In the genomic region with DNA sequence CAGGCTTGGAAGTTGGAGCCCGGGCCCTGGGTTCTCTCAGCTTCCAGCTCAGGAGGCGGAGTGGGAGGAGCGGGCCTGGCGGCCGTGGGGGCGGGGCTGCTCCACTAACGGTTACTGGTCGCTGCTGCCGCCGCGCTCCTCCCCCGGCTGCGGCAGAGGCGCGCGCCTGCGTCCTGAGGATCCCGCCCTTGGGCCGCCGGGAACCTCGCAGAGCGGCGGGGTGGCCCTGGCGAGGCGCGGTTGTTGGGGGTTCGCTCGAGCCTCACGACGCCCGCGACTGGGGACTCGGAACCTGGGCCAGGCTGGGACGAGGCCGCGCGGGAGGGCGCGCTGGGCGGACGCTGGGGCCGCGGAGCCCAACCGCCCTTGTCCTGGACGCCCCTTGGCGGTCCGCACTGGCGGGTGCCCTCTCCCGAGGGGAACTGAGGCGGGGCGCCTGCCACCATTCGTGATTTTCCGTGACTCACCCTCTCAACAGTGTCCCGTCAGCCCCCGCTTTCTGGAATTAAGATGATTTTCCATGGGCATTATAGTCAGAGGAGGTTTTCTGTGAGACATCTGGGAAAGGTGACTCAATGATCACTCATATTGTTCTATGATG, we compare ENCODE assay signal across 9 cellular contexts. TPM values are rescaled to one million over a fixed set of nuclear protein-coding genes. Genes with fewer than 3 reads are reported as not detected.
DNase-seq lines count a peak whose midpoint lies in the region; ATAC-seq, FAIRE-seq and TF ChIP-seq lines count a peak whose summit lies in the region.
"Had no signal": no experiment of that assay in that cellular context is flagged by ENCODE, and none has a peak within 500 bp of the region (broad histone marks: within the 10 kb centered on the region; RNA-seq: fewer than 3 reads in every experiment).

No MANE protein-coding gene starts in this region.

- no TSS peak for BruUV-seq in HepG2 (replicated peaks; lab: Mats Ljungman, UMichigan)

- no peak for TF ChIP-seq CTCF in liver (IDR thresholded peaks at IDR 0.05; ENCODE audit: low read depth, low read length, missing input control)
- TF ChIP-seq CTCF in HepG2 (CRISPR knock-in tag; IDR thresholded peaks at IDR 0.05) = no peak

- H3K9ac ChIP-seq in liver (ENCODE audit: low read depth in 1 of 2, low read length in 2 of 2) (no peak overlapping the region), HepG2 (ENCODE audit: insufficient read depth, low read depth, low read length) (no peak overlapping the region)

- no peak for TF ChIP-seq RAD21 in liver (IDR thresholded peaks at IDR 0.05)
- TF ChIP-seq RAD21 in HepG2 (CRISPR knock-in tag; IDR thresholded peaks at IDR 0.05) = no peak

- H3K27ac ChIP-seq in liver (ENCODE audit: low read depth in 1 of 2, low read length in 2 of 2) = no peak overlapping the region
- H3K27ac ChIP-seq in HepG2 (ENCODE audit: extremely low read length, insufficient read depth, low read length) = no peak overlapping the region

- 14% methylated on average over 55 of the region's 55 CpGs for WGBS in liver
- 68% methylated on average over 6 of the region's 55 CpGs for WGBS in HepG2 (ENCODE audit: low lambda C conversion rate)

- H3K4me2 ChIP-seq in HepG2 (ENCODE audit: low read depth, low read length) = no peak overlapping the region

- POLR2A ChIA-PET in HepG2 (lab: Yijun Ruan, JAX) = no interaction called here

- peak overlapping the region; percentile 47 for H3K4me3 Mint-ChIP-seq in dendritic cell treated with granulocyte-macrophage colony-stimulating factor and Interleukin-4, amounts not matched to agents 40 ng/mL and 50 ng/mL, for 4 days
- peak overlapping the region; percentile 24 to 38 for H3K4me3 Mint-ChIP-seq in stimulated activated naive CD8-positive, alpha-beta T cell treated with anti-CD3 and anti-CD28 coated beads, Interleukin-15, amount 100 ng/mL, for 72 hours

- H3K27me3 Mint-ChIP-seq in dendritic cell treated with granulocyte-macrophage colony-stimulating factor and Interleukin-4, amounts not matched to agents 40 ng/mL and 50 ng/mL, for 4 days = peaks cover 8% of the 10 kb centered on the region
- H3K27me3 Mint-ChIP-seq in stimulated activated naive CD8-positive, alpha-beta T cell treated with anti-CD3 and anti-CD28 coated beads, Interleukin-15, amount 100 ng/mL, for 72 hours = peaks cover 39% of the 10 kb centered on the region

- TF ChIP-seq EP300 in HepG2 (IDR thresholded peaks at IDR 0.05; ENCODE audit: low read depth in 2 of 2, low read length in 2 of 2) = no peak
- TF ChIP-seq EP300 in HepG2 (CRISPR knock-in tag; IDR thresholded peaks at IDR 0.05; ENCODE audit: borderline replicate concordance) = no peak

- no peak overlapping the region for H2AFZ ChIP-seq in HepG2 (ENCODE audit: low read length)

- no peaks in the 10 kb centered on the region for H4K20me1 ChIP-seq in HepG2 (ENCODE audit: insufficient read depth, low read length)

- no peak for FAIRE-seq in HepG2 (lab: Jason Lieb, UNC)

- TF ChIP-seq POLR2A in HepG2 (IDR thresholded peaks at IDR 0.05; ENCODE audit: insufficient read depth in 1 of 2, low read depth in 2 of 2, low read length in 2 of 2) = no peak

- in situ Hi-C loops in HepG2 (cut with HindIII; ENCODE audit: extremely low pct_ligation_motif_present, low pct_unique_long_range_greater_than_20kb) = no loop called here

- no peaks in the 10 kb centered on the region for H3K9me3 Mint-ChIP-seq in dendritic cell treated with granulocyte-macrophage colony-stimulating factor and Interleukin-4, amounts not matched to agents 40 ng/mL and 50 ng/mL, for 4 days
- peaks cover 0 to under 1% of the 10 kb centered on the region in 2 donors for H3K9me3 Mint-ChIP-seq in stimulated activated naive CD8-positive, alpha-beta T cell treated with anti-CD3 and anti-CD28 coated beads, Interleukin-15, amount 100 ng/mL, for 72 hours

- H3K36me3 ChIP-seq in liver (ENCODE audit: control insufficient read depth in 4 of 4, insufficient read depth in 3 of 4, low read depth in 1 of 4, low read length in 3 of 4) = no peaks in the 10 kb centered on the region
- no peaks in the 10 kb centered on the region for H3K36me3 ChIP-seq in HepG2 (replicated peaks in 1 of 2; ENCODE audit: control insufficient read depth in 1 of 2, insufficient read depth in 2 of 2, low read length in 2 of 2)

- no peaks in the 10 kb centered on the region for H3K79me2 ChIP-seq in HepG2 (ENCODE audit: insufficient read depth, low read length)

- H3K4me3 ChIP-seq in liver (ENCODE audit: low read depth in 1 of 3, low read length in 3 of 3) (peak overlapping the region in 2 of 3 donors; percentile 14 to 26), HepG2 (replicated peaks in 1 of 3; ENCODE audit: insufficient read depth in 1 of 3, low read depth in 2 of 3, low read length in 3 of 3) (no peak overlapping the region)

- H3K9me3 ChIP-seq in liver (ENCODE audit: control insufficient read depth in 4 of 4, low read length in 3 of 4) (no peaks in the 10 kb centered on the region), HepG2 (ENCODE audit: low read length) (no peaks in the 10 kb centered on the region)

- H3K36me3 Mint-ChIP-seq in dendritic cell treated with granulocyte-macrophage colony-stimulating factor and Interleukin-4, amounts not matched to agents 40 ng/mL and 50 ng/mL, for 4 days (ENCODE audit: low read depth) = no peaks in the 10 kb centered on the region
- H3K36me3 Mint-ChIP-seq: CD8-positive, alpha-beta memory T cell had no signal

- H3K4me1 ChIP-seq in liver (ENCODE audit: control insufficient read depth in 4 of 4, insufficient read depth in 4 of 4, low read length in 3 of 4) = no peaks in the 10 kb centered on the region
- H3K4me1 ChIP-seq in HepG2 (ENCODE audit: insufficient read depth, low read length) = no peaks in the 10 kb centered on the region

- intact Hi-C loops in HepG2 (cut with micrococcal nuclease; ENCODE audit: unreplicated experiment) = no loop called here
- intact Hi-C loops in dendritic cell treated with granulocyte-macrophage colony-stimulating factor and Interleukin-4, amounts not matched to agents 40 ng/mL and 50 ng/mL, for 4 days (cut with micrococcal nuclease) = no loop called here

- H3K27me3 ChIP-seq in liver (ENCODE audit: control insufficient read depth in 4 of 4, insufficient read depth in 4 of 4, low read length in 3 of 4) (peaks cover 0 to 2% (median 0%) of the 10 kb centered on the region in 4 donors), HepG2 (ENCODE audit: control insufficient read depth in 1 of 2, insufficient read depth in 2 of 2, low read length in 2 of 2) (no peaks in the 10 kb centered on the region)

- DNase-seq in HepG2 (ENCODE audit: low spot score) (no peak), midbrain (lab: John Stamatoyannopoulos, UW) (peak; percentile 45), NCI-H1092 treated with DMSO at 0.1 percent for 48 hours (lab: John Stamatoyannopoulos, UW) (no peak), LoVo (ENCODE audit: low spot score) (no peak)
- DNase-seq in stimulated activated naive CD8-positive, alpha-beta T cell treated with anti-CD3 and anti-CD28 coated beads, Interleukin-15, amount 100 ng/mL, for 72 hours = peak; percentile 43 to 60

- peaks cover 28% of the 10 kb centered on the region for H3K4me1 Mint-ChIP-seq in dendritic cell treated with granulocyte-macrophage colony-stimulating factor and Interleukin-4, amounts not matched to agents 40 ng/mL and 50 ng/mL, for 4 days (ENCODE audit: low read depth)
- H3K4me1 Mint-ChIP-seq in stimulated activated naive CD8-positive, alpha-beta T cell treated with anti-CD3 and anti-CD28 coated beads, Interleukin-15, amount 100 ng/mL, for 72 hours = peaks cover 13% of the 10 kb centered on the region
- H3K4me1 Mint-ChIP-seq: CD8-positive, alpha-beta memory T cell had no signal

- no peak overlapping the region for H3K27ac Mint-ChIP-seq in dendritic cell treated with granulocyte-macrophage colony-stimulating factor and Interleukin-4, amounts not matched to agents 40 ng/mL and 50 ng/mL, for 4 days
- H3K27ac Mint-ChIP-seq in stimulated activated naive CD8-positive, alpha-beta T cell treated with anti-CD3 and anti-CD28 coated beads, Interleukin-15, amount 100 ng/mL, for 72 hours = no peak overlapping the region
- H3K27ac Mint-ChIP-seq: CD8-positive, alpha-beta memory T cell had no signal

- CTCF ChIA-PET in HepG2 (lab: Yijun Ruan, JAX; ENCODE audit: low intra/inter-chr PET ratio, low total read pairs) = no interaction called here

- ATAC-seq in HepG2 (no peak), GM21423 (IDR thresholded peaks at IDR 0.05; ENCODE audit: unreplicated experiment) (no peak)
- peak; percentile 92 for ATAC-seq in stimulated activated naive CD8-positive, alpha-beta T cell treated with anti-CD3 and anti-CD28 coated beads, Interleukin-15, amount 100 ng/mL, for 72 hours

RNA-seq across cellular contexts. Expression of a gene that starts 34.1 kb away (rescaled TPM):
- total RNA-seq in liver (not detected), HepG2 (2016; rRNA removed; fragmentation: Illumina TruSeq; extraction: Trizol) (not detected in 2 replicates)
- polyA plus RNA-seq in liver (not detected), HepG2 (2011; rRNA removed) (not detected in 2 replicates)
- not detected in 2 replicates for total RNA-seq in HepG2 (2016; cell fraction: cytosol; rRNA removed; fragmentation: Illumina TruSeq; extraction: Trizol; ENCODE audit: low read depth)
- not detected in 2 replicates for total RNA-seq in HepG2 (2016; cell fraction: insoluble cytoplasmic fraction; rRNA removed; fragmentation: Illumina TruSeq; extraction: Trizol)
- total RNA-seq in HepG2 (2016; cell fraction: membrane; rRNA removed; fragmentation: Illumina TruSeq; extraction: Trizol) = not detected in 2 replicates
- not detected in 2 replicates for total RNA-seq in HepG2 (2016; cell fraction: nucleus; rRNA removed; fragmentation: Illumina TruSeq; extraction: Trizol)
- polyA plus RNA-seq in HepG2 (2011; cell fraction: cytosol; rRNA removed) = not detected in 2 replicates
- not detected in 2 replicates for polyA plus RNA-seq in HepG2 (2011; cell fraction: nucleus; rRNA removed)
- polyA plus RNA-seq in HepG2 (2012) = not detected in 2 replicates
- polyA plus RNA-seq in HepG2 (2016; cell fraction: cytosol; fragmentation: Illumina TruSeq; extraction: Trizol; ENCODE audit: low read depth) = not detected in 2 replicates
- not detected in 2 replicates for polyA plus RNA-seq in HepG2 (2016; cell fraction: insoluble cytoplasmic fraction; fragmentation: Illumina TruSeq; extraction: Trizol; ENCODE audit: low read depth)
- polyA plus RNA-seq in HepG2 (2016; cell fraction: membrane; fragmentation: Illumina TruSeq; extraction: Trizol; ENCODE audit: low read depth) = not detected in 2 replicates
- not detected in 2 replicates for polyA plus RNA-seq in HepG2 (2016; cell fraction: nucleus; fragmentation: Illumina TruSeq; extraction: Trizol; ENCODE audit: insufficient read depth, low read depth)
- not detected in 2 replicates for polyA minus RNA-seq in HepG2 (2011; rRNA and poly(A)+ RNA removed; ENCODE audit: low replicate concordance)
- not detected in 2 replicates for polyA minus RNA-seq in HepG2 (2011; cell fraction: cytosol; rRNA and poly(A)+ RNA removed)
- polyA minus RNA-seq in HepG2 (2011; cell fraction: nucleus; rRNA and poly(A)+ RNA removed) = not detected in 2 replicates
- total RNA-seq: CD8-positive, alpha-beta memory T cell had no signal
- polyA plus RNA-seq: CD8-positive, alpha-beta memory T cell had no signal

RNA-seq across cellular contexts. Expression of a gene that starts 40.1 kb away (rescaled TPM):
- total RNA-seq in liver (not detected), HepG2 (2016; rRNA removed; fragmentation: Illumina TruSeq; extraction: Trizol) (not detected in 2 replicates)
- polyA plus RNA-seq in liver (not detected), HepG2 (2011; rRNA removed) (not detected in 2 replicates)
- total RNA-seq in HepG2 (2016; cell fraction: cytosol; rRNA removed; fragmentation: Illumina TruSeq; extraction: Trizol; ENCODE audit: low read depth) = not detected in 2 replicates
- total RNA-seq in HepG2 (2016; cell fraction: insoluble cytoplasmic fraction; rRNA removed; fragmentation: Illumina TruSeq; extraction: Trizol) = not detected in 2 replicates
- total RNA-seq in HepG2 (2016; cell fraction: membrane; rRNA removed; fragmentation: Illumina TruSeq; extraction: Trizol) = not detected in 2 replicates
- total RNA-seq in HepG2 (2016; cell fraction: nucleus; rRNA removed; fragmentation: Illumina TruSeq; extraction: Trizol) = not detected in 2 replicates
- not detected in 2 replicates for polyA plus RNA-seq in HepG2 (2011; cell fraction: cytosol; rRNA removed)
- not detected in 2 replicates for polyA plus RNA-seq in HepG2 (2011; cell fraction: nucleus; rRNA removed)
- polyA plus RNA-seq in HepG2 (2012) = not detected in 2 replicates
- not detected in 2 replicates for polyA plus RNA-seq in HepG2 (2016; cell fraction: cytosol; fragmentation: Illumina TruSeq; extraction: Trizol; ENCODE audit: low read depth)
- polyA plus RNA-seq in HepG2 (2016; cell fraction: insoluble cytoplasmic fraction; fragmentation: Illumina TruSeq; extraction: Trizol; ENCODE audit: low read depth) = not detected in 2 replicates
- not detected in 2 replicates for polyA plus RNA-seq in HepG2 (2016; cell fraction: membrane; fragmentation: Illumina TruSeq; extraction: Trizol; ENCODE audit: low read depth)
- polyA plus RNA-seq in HepG2 (2016; cell fraction: nucleus; fragmentation: Illumina TruSeq; extraction: Trizol; ENCODE audit: insufficient read depth, low read depth) = not detected in 2 replicates
- not detected in 2 replicates for polyA minus RNA-seq in HepG2 (2011; rRNA and poly(A)+ RNA removed; ENCODE audit: low replicate concordance)
- not detected in 2 replicates for polyA minus RNA-seq in HepG2 (2011; cell fraction: cytosol; rRNA and poly(A)+ RNA removed)
- not detected in 2 replicates for polyA minus RNA-seq in HepG2 (2011; cell fraction: nucleus; rRNA and poly(A)+ RNA removed)
- total RNA-seq: CD8-positive, alpha-beta memory T cell had no signal
- polyA plus RNA-seq: CD8-positive, alpha-beta memory T cell had no signal

RNA-seq across cellular contexts. Expression of a gene that starts 51.3 kb away (rescaled TPM):
- total RNA-seq in liver = not detected
- not detected for polyA plus RNA-seq in liver
- total RNA-seq in HepG2 (2016; rRNA removed; fragmentation: Illumina TruSeq; extraction: Trizol) = not detected in 2 replicates
- total RNA-seq in HepG2 (2016; cell fraction: cytosol; rRNA removed; fragmentation: Illumina TruSeq; extraction: Trizol; ENCODE audit: low read depth) = not detected in 2 replicates
- not detected in 2 replicates for total RNA-seq in HepG2 (2016; cell fraction: insoluble cytoplasmic fraction; rRNA removed; fragmentation: Illumina TruSeq; extraction: Trizol)
- not detected in 2 replicates for total RNA-seq in HepG2 (2016; cell fraction: membrane; rRNA removed; fragmentation: Illumina TruSeq; extraction: Trizol)
- total RNA-seq in HepG2 (2016; cell fraction: nucleus; rRNA removed; fragmentation: Illumina TruSeq; extraction: Trizol) = not detected in 2 replicates
- polyA plus RNA-seq in HepG2 (2011; rRNA removed) = not detected in 2 replicates
- not detected in 2 replicates for polyA plus RNA-seq in HepG2 (2011; cell fraction: cytosol; rRNA removed)
- not detected in 2 replicates for polyA plus RNA-seq in HepG2 (2011; cell fraction: nucleus; rRNA removed)
- polyA plus RNA-seq in HepG2 (2012) = not detected in 2 replicates
- not detected in 2 replicates for polyA plus RNA-seq in HepG2 (2016; cell fraction: cytosol; fragmentation: Illumina TruSeq; extraction: Trizol; ENCODE audit: low read depth)
- polyA plus RNA-seq in HepG2 (2016; cell fraction: insoluble cytoplasmic fraction; fragmentation: Illumina TruSeq; extraction: Trizol; ENCODE audit: low read depth) = not detected in 2 replicates
- not detected in 2 replicates for polyA plus RNA-seq in HepG2 (2016; cell fraction: membrane; fragmentation: Illumina TruSeq; extraction: Trizol; ENCODE audit: low read depth)
- not detected in 2 replicates for polyA plus RNA-seq in HepG2 (2016; cell fraction: nucleus; fragmentation: Illumina TruSeq; extraction: Trizol; ENCODE audit: insufficient read depth, low read depth)
- polyA minus RNA-seq in HepG2 (2011; rRNA and poly(A)+ RNA removed; ENCODE audit: low replicate concordance) = not detected in 2 replicates
- polyA minus RNA-seq in HepG2 (2011; cell fraction: cytosol; rRNA and poly(A)+ RNA removed) = not detected in 2 replicates
- polyA minus RNA-seq in HepG2 (2011; cell fraction: nucleus; rRNA and poly(A)+ RNA removed) = not detected in 2 replicates
- total RNA-seq: CD8-positive, alpha-beta memory T cell had no signal
- polyA plus RNA-seq: CD8-positive, alpha-beta memory T cell had no signal

Comparison
In these comparisons a context has a peak if more than half of its experiments do, and no peak if none do; other contexts are left out.
1. H3K4me3 ChIP-seq: peak in liver (2 of 3); none in HepG2 (0 of 3).
2. DNase-seq: peak in midbrain (single experiment) and stimulated activated naive CD8-positive, alpha-beta T cell treated with anti-CD3 and anti-CD28 coated beads, Interleukin-15, amount 100 ng/mL, for 72 hours (2 of 2); none in HepG2 (single experiment), NCI-H1092 treated with DMSO at 0.1 percent for 48 hours (single experiment) and LoVo (single experiment).